In the genomic region with DNA sequence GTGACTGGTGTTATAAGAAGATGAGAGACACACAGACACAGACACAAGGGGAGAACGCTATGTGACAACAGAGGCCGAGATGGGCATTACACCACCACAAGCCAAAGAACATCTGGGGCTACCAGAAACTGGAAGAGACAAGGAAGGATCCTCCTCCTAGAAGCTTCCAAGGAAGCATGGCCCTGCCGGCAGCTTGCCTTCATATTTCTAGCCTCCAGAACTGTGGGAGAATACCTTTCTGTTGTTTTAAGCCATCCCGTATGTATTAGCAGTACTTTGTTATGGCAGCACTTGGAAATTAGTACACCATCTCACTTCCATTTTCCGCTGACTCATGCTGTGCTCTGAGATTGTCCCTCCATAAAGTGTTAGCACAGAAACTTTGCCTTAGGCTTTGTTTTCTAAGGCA, we compare ENCODE assay signal across 1 cellular context.
TF ChIP-seq lines count a peak whose summit lies in the region.

No MANE protein-coding gene starts in this region.

TF ChIP-seq in HepG2, 621 proteins besides CTCF, POLR2A, EP300 and RAD21 (continued from another document):
- TF ChIP-seq, protein P1, sequence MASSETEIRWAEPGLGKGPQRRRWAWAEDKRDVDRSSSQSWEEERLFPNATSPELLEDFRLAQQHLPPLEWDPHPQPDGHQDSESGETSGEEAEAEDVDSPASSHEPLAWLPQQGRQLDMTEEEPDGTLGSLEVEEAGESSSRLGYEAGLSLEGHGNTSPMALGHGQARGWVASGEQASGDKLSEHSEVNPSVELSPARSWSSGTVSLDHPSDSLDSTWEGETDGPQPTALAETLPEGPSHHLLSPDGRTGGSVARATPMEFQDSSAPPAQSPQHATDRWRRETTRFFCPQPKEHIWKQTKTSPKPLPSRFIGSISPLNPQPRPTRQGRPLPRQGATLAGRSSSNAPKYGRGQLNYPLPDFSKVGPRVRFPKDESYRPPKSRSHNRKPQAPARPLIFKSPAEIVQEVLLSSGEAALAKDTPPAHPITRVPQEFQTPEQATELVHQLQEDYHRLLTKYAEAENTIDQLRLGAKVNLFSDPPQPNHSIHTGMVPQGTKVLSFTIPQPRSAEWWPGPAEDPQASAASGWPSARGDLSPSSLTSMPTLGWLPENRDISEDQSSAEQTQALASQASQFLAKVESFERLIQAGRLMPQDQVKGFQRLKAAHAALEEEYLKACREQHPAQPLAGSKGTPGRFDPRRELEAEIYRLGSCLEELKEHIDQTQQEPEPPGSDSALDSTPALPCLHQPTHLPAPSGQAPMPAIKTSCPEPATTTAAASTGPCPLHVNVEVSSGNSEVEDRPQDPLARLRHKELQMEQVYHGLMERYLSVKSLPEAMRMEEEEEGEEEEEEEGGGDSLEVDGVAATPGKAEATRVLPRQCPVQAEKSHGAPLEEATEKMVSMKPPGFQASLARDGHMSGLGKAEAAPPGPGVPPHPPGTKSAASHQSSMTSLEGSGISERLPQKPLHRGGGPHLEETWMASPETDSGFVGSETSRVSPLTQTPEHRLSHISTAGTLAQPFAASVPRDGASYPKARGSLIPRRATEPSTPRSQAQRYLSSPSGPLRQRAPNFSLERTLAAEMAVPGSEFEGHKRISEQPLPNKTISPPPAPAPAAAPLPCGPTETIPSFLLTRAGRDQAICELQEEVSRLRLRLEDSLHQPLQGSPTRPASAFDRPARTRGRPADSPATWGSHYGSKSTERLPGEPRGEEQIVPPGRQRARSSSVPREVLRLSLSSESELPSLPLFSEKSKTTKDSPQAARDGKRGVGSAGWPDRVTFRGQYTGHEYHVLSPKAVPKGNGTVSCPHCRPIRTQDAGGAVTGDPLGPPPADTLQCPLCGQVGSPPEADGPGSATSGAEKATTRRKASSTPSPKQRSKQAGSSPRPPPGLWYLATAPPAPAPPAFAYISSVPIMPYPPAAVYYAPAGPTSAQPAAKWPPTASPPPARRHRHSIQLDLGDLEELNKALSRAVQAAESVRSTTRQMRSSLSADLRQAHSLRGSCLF (CRISPR knock-in tag; IDR thresholded peaks at IDR 0.05; ENCODE audit: borderline replicate concordance), result no peak
- no peak for TF ChIP-seq MYC (CRISPR knock-in tag; IDR thresholded peaks at IDR 0.05; ENCODE audit: borderline replicate concordance)
- peak; percentile 69 for TF ChIP-seq MAFF (IDR thresholded peaks at IDR 0.05; ENCODE audit: low read depth, low read length)
- peak; percentile 77; the same call in 1 of the 2 replicates for TF ChIP-seq NFE2 (CRISPR knock-in tag; IDR thresholded peaks at IDR 0.05)
- TF ChIP-seq EHMT2 (IDR thresholded peaks at IDR 0.05; ENCODE audit: borderline replicate concordance, low read depth, low read length), result no peak
- TF ChIP-seq ZNF124 (CRISPR knock-in tag; IDR thresholded peaks at IDR 0.05), result no peak
- TF ChIP-seq CREB1 (IDR thresholded peaks at IDR 0.05), result no peak
- no peak for TF ChIP-seq CREB1 (CRISPR knock-in tag; IDR thresholded peaks at IDR 0.05)
- TF ChIP-seq ZNF484 (CRISPR knock-in tag; IDR thresholded peaks at IDR 0.05; ENCODE audit: borderline replicate concordance, low read depth), result no peak
- TF ChIP-seq TSC22D2 (CRISPR knock-in tag; IDR thresholded peaks at IDR 0.05; ENCODE audit: borderline replicate concordance), result no peak
- no peak for TF ChIP-seq YY1 (IDR thresholded peaks at IDR 0.05; ENCODE audit: insufficient read depth, insufficient replicate concordance, low read depth, low read length)
- TF ChIP-seq NFE2L2 (IDR thresholded peaks at IDR 0.05; ENCODE audit: low read length), result peak; percentile 93
- no peak for TF ChIP-seq XBP1 (CRISPR knock-in tag; IDR thresholded peaks at IDR 0.05)
- no peak for TF ChIP-seq ZNF260 (CRISPR knock-in tag; IDR thresholded peaks at IDR 0.05; ENCODE audit: borderline replicate concordance, low read depth)
- TF ChIP-seq, protein P2, sequence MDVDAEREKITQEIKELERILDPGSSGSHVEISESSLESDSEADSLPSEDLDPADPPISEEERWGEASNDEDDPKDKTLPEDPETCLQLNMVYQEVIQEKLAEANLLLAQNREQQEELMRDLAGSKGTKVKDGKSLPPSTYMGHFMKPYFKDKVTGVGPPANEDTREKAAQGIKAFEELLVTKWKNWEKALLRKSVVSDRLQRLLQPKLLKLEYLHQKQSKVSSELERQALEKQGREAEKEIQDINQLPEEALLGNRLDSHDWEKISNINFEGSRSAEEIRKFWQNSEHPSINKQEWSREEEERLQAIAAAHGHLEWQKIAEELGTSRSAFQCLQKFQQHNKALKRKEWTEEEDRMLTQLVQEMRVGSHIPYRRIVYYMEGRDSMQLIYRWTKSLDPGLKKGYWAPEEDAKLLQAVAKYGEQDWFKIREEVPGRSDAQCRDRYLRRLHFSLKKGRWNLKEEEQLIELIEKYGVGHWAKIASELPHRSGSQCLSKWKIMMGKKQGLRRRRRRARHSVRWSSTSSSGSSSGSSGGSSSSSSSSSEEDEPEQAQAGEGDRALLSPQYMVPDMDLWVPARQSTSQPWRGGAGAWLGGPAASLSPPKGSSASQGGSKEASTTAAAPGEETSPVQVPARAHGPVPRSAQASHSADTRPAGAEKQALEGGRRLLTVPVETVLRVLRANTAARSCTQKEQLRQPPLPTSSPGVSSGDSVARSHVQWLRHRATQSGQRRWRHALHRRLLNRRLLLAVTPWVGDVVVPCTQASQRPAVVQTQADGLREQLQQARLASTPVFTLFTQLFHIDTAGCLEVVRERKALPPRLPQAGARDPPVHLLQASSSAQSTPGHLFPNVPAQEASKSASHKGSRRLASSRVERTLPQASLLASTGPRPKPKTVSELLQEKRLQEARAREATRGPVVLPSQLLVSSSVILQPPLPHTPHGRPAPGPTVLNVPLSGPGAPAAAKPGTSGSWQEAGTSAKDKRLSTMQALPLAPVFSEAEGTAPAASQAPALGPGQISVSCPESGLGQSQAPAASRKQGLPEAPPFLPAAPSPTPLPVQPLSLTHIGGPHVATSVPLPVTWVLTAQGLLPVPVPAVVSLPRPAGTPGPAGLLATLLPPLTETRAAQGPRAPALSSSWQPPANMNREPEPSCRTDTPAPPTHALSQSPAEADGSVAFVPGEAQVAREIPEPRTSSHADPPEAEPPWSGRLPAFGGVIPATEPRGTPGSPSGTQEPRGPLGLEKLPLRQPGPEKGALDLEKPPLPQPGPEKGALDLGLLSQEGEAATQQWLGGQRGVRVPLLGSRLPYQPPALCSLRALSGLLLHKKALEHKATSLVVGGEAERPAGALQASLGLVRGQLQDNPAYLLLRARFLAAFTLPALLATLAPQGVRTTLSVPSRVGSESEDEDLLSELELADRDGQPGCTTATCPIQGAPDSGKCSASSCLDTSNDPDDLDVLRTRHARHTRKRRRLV (CRISPR knock-in tag; IDR thresholded peaks at IDR 0.05), result no peak
- TF ChIP-seq E2F5 (CRISPR knock-in tag; conservative IDR thresholded peaks at IDR 0.05), result no peak
- no peak for TF ChIP-seq ZMAT5 (CRISPR knock-in tag; IDR thresholded peaks at IDR 0.05; ENCODE audit: borderline replicate concordance, low read depth)
- TF ChIP-seq SNAI1 (CRISPR knock-in tag; IDR thresholded peaks at IDR 0.05; ENCODE audit: borderline replicate concordance), result no peak
- TF ChIP-seq SOX13 (IDR thresholded peaks at IDR 0.05), result no peak
- no peak for TF ChIP-seq SOX13 (CRISPR knock-in tag; conservative IDR thresholded peaks at IDR 0.05 in 1 of 2, IDR thresholded peaks at IDR 0.05 in 1 of 2)
- TF ChIP-seq MAFG (CRISPR knock-in tag; IDR thresholded peaks at IDR 0.05), result 0 out of 2 replicates have a peak, but pooled peaks have one; percentile 44
- TF ChIP-seq SNAPC2 (CRISPR knock-in tag; IDR thresholded peaks at IDR 0.05), result no peak
